ENCODE assay signal across 8 cellular contexts in genomic region chr2:121197369-121198091, GRCh38.
DNase-seq lines count a peak whose midpoint lies in the region; ATAC-seq lines count a peak whose summit lies in the region.

No MANE protein-coding gene starts in this region.

- in situ Hi-C loops in ACHN (cut with HindIII; ENCODE audit: low pct_ligation_motif_present, low pct_unique_long_range_greater_than_20kb, low sequenced_read_pairs) = no loop called here

- DNase-seq in ACHN (peak; percentile 13), NOMO-1 treated with DMSO at 0.1 percent for 48 hours (lab: John Stamatoyannopoulos, UW; ENCODE audit: unreplicated experiment) (peak; percentile 87), myocyte (ENCODE audit: low read depth) (peak; percentile 96), DMS 273 treated with DMSO at 0.1 percent for 48 hours (lab: John Stamatoyannopoulos, UW) (no peak), NCI-H1105 treated with DMSO at 0.1 percent for 48 hours (lab: John Stamatoyannopoulos, UW) (no peak), NCI-H1048 (lab: John Stamatoyannopoulos, UW) (no peak)

- ATAC-seq in esophagus mucosa (peak; percentile 93), HG03354 (IDR thresholded peaks at IDR 0.05; ENCODE audit: poor library complexity, severe bottlenecking, unreplicated experiment) (no peak)

Comparison
In these comparisons a context has a peak if more than half of its experiments do, and no peak if none do; other contexts are left out.
1. DNase-seq: peak in ACHN (single experiment), NOMO-1 treated with DMSO at 0.1 percent for 48 hours (single experiment) and myocyte (single experiment); none in DMS 273 treated with DMSO at 0.1 percent for 48 hours (single experiment), NCI-H1105 treated with DMSO at 0.1 percent for 48 hours (single experiment) and NCI-H1048 (single experiment).